Comparison of ENCODE assay signal across 14 cellular contexts in the genomic region with DNA sequence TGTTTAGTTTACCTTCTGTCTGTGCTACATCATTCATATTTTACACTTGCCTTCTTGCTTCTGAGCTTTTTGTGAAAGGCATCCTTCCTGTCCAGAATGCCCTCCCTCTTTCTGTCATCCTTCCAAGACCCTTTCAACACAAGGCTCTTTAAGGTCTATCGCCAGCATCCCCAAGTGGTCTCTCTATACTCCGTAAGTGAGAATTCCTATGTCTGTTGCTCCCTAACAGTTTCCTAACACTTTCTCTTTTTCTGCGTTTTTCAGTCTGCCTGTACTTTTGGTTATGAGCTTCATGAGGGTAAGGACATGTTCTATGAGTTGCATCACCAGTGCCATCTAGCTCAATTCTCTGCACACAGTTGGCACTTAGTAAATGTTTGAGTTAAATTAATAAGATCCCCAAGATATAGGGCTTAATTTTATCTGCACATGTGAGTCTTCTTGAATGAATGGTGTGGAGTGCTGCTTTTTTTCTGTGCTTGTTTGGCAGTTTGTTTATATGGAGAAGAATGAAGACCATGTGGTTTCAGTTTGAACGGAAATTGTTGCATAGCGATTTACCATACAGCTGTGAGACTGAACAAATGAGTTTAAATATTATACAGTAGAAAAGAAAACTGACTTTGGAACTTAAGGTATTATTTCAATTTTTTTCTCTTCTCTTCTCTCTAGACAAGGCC. TPM values are rescaled to one million over a fixed set of nuclear protein-coding genes. Genes with fewer than 3 reads are reported as not detected.
DNase-seq lines count a peak whose midpoint lies in the region; ATAC-seq, FAIRE-seq and TF ChIP-seq lines count a peak whose summit lies in the region.
"Had no signal": no experiment of that assay in that cellular context is flagged by ENCODE, and none has a peak within 500 bp of the region (broad histone marks: within the 10 kb centered on the region; RNA-seq: fewer than 3 reads in every experiment).

No MANE protein-coding gene starts in this region.

- H3K9me3 Mint-ChIP-seq in CD4-positive, alpha-beta T cell = no peaks in the 10 kb centered on the region
- H3K9me3 Mint-ChIP-seq in natural killer cell = no peaks in the 10 kb centered on the region

- peaks cover 31% of the 10 kb centered on the region for H3F3A ChIP-seq in GM23248 (ENCODE audit: insufficient read depth)

- peaks cover 57% of the 10 kb centered on the region for H3K4me1 Mint-ChIP-seq in CD4-positive, alpha-beta T cell (ENCODE audit: low read depth)
- peaks cover 52 to 63% of the 10 kb centered on the region in 2 donors for H3K4me1 Mint-ChIP-seq in natural killer cell

- peak overlapping the region; percentile 34 for H3K27ac Mint-ChIP-seq in CD4-positive, alpha-beta T cell
- peak overlapping the region; percentile 63 to 70 for H3K27ac Mint-ChIP-seq in natural killer cell

- no peak overlapping the region for H3K4me2 ChIP-seq in GM23248 (ENCODE audit: unreplicated experiment)

- TF ChIP-seq CTCF in CD4-positive, alpha-beta T cell (IDR thresholded peaks at IDR 0.05) = no peak
- no peak for TF ChIP-seq CTCF in dorsolateral prefrontal cortex (IDR thresholded peaks at IDR 0.05 in 54 of 56, conservative IDR thresholded peaks at IDR 0.05 in 2 of 56; ENCODE audit: low read depth in 1 of 56, partially characterized antibody in 56 of 56)
- no peak for TF ChIP-seq CTCF in natural killer cell (IDR thresholded peaks at IDR 0.05)
- no peak for TF ChIP-seq CTCF in pancreas (IDR thresholded peaks at IDR 0.05)

- H3K9ac ChIP-seq in GM23248 = no peak overlapping the region

- peaks cover 99% of the 10 kb centered on the region for H3K79me2 ChIP-seq in GM23248 (ENCODE audit: insufficient read depth)

- no peaks in the 10 kb centered on the region for H3K27me3 ChIP-seq in CD4-positive, alpha-beta T cell (ENCODE audit: control insufficient read depth, insufficient read depth, low read length)
- no peaks in the 10 kb centered on the region for H3K27me3 ChIP-seq in GM23248 (replicated peaks; ENCODE audit: insufficient read depth)
- H3K27me3 ChIP-seq in dorsolateral prefrontal cortex = no peaks in the 10 kb centered on the region
- no peaks in the 10 kb centered on the region for H3K27me3 ChIP-seq in pancreas

- H4K20me1 ChIP-seq in GM23248 (ENCODE audit: insufficient read depth) = peaks cover 28% of the 10 kb centered on the region

- H3K4me3 ChIP-seq in GM23248 = no peak overlapping the region
- H3K4me3 ChIP-seq in dorsolateral prefrontal cortex = no peak overlapping the region
- no peak overlapping the region for H3K4me3 ChIP-seq in pancreas

- intact Hi-C loops in CD4-positive, alpha-beta T cell (cut with DNase I, micrococcal nuclease) = loop anchor here in 1 of 2 experiments (5.0 kb wide), 1 partner anchor 213 kb away; no protein-coding TSS in a partner anchor
- intact Hi-C loops in dorsolateral prefrontal cortex (cut with DNase I) = no loop called here
- intact Hi-C loops in natural killer cell (cut with micrococcal nuclease) = no loop called here
- intact Hi-C loops in pancreas (cut with DNase I) = no loop called here

- H3K36me3 Mint-ChIP-seq in CD4-positive, alpha-beta T cell (ENCODE audit: low read depth) = peaks cover 48% of the 10 kb centered on the region
- H3K36me3 Mint-ChIP-seq in natural killer cell = peaks cover 13% of the 10 kb centered on the region

- in situ Hi-C loops in GM23248 (cut with MboI) = no loop called here

- POLR2A ChIA-PET in CD4-positive, alpha-beta T cell (lab: Charles Lee) = no interaction called here

- WGBS in GM23248 (ENCODE audit: low coverage in 1 of 2, low lambda C conversion rate in 2 of 2, missing lambda C conversion rate in 2 of 2), 2 experiments = 47 to 51% methylated on average over 5 of the region's 5 CpGs
- 84 to 90% methylated on average over 5 of the region's 5 CpGs for WGBS in pancreas, 2 donors

- no peak overlapping the region for H3K27ac ChIP-seq in CD4-positive, alpha-beta T cell (ENCODE audit: low read depth, low read length)
- H3K27ac ChIP-seq in GM23248 = peak overlapping the region; percentile 7; the same call in 1 of the 2 replicates
- H3K27ac ChIP-seq in dorsolateral prefrontal cortex = peak overlapping the region in 41 of 59 donors; percentile 1 to 73 (median 40)
- H3K27ac ChIP-seq in pancreas = peak overlapping the region in 1 of 4 donors; percentile 31

- H3K4me1 ChIP-seq in GM23248 (ENCODE audit: insufficient read depth) = peaks cover 18% of the 10 kb centered on the region
- H3K4me1 ChIP-seq in pancreas = peaks cover 14 to 33% (median 17%) of the 10 kb centered on the region in 3 donors

- CTCF ChIA-PET in CD4-positive, alpha-beta T cell (lab: Charles Lee) = no interaction called here

- no peak for ATAC-seq in CD4-positive, alpha-beta T cell (ENCODE audit: poor library complexity)
- ATAC-seq in natural killer cell (peak in 1 of 3 donors; percentile 34), pancreas (no peak)

- H3K4me3 Mint-ChIP-seq in CD4-positive, alpha-beta T cell = no peak overlapping the region
- peak overlapping the region; percentile 21 for H3K4me3 Mint-ChIP-seq in natural killer cell

- no peak overlapping the region for H2AFZ ChIP-seq in GM23248

- H3K27me3 Mint-ChIP-seq in CD4-positive, alpha-beta T cell = no peaks in the 10 kb centered on the region
- H3K27me3 Mint-ChIP-seq in natural killer cell (ENCODE audit: low read depth in 2 of 2) = no peaks in the 10 kb centered on the region

- no peaks in the 10 kb centered on the region for H3K9me2 ChIP-seq in GM23248 (ENCODE audit: insufficient read depth)

- no peaks in the 10 kb centered on the region for H3K9me3 ChIP-seq in CD4-positive, alpha-beta T cell (ENCODE audit: control insufficient read depth, low read length)
- H3K9me3 ChIP-seq in GM23248 (ENCODE audit: low read depth) (no peaks in the 10 kb centered on the region), pancreas (no peaks in the 10 kb centered on the region)

- no peak for FAIRE-seq in pancreas (lab: Jason Lieb, UNC)
- FAIRE-seq: HTR-8/SVneo, islet of Langerhans had no signal

- DNase-seq in CD4-positive, alpha-beta T cell = no peak
- DNase-seq in GM23248 (peak; percentile 28), dorsolateral prefrontal cortex (no peak), natural killer cell (no peak), C1 segment of cervical spinal cord (lab: John Stamatoyannopoulos, UW) (no peak), midbrain (lab: John Stamatoyannopoulos, UW) (no peak), pancreas (no peak)
- DNase-seq: activated CD4-positive, alpha-beta T cell treated with anti-CD3 and anti-CD28 coated beads for 4 hours; activated naive CD4-positive, alpha-beta T cell treated with Interleukin-2 at 50 U/mL for 16 hours; Calu3; NCI-H2171 treated with DMSO at 0.1 percent for 48 hours; SW 1271 had no signal

- H3K36me3 ChIP-seq in GM23248 (ENCODE audit: low read depth) (peaks cover 13% of the 10 kb centered on the region), pancreas (no peaks in the 10 kb centered on the region)

RNA-seq across cellular contexts. Expression of a gene that starts 29.4 kb away (rescaled TPM):
- 10 to 100 TPM; 18.9 to 20.1 TPM for total RNA-seq in CD4-positive, alpha-beta T cell
- total RNA-seq in GM23248 (2014; rRNA removed; shearing (Covaris generic)) = 70.8 and 71.5 TPM in 2 replicates
- 64.5 and 68.2 TPM in 2 replicates for polyA plus RNA-seq in GM23248 (2016; fragmentation: Nextera tagmentation; extraction: Ambion mirVana)
- 10 to 100 TPM; 30.2 to 59.5 (median 45.8) TPM for total RNA-seq in dorsolateral prefrontal cortex
- 10 to 100 TPM; 26.1 to 38.1 (median 31.7) TPM for total RNA-seq in natural killer cell
- 10 to 100 TPM; 12.8 to 17.6 (median 14.8) TPM for total RNA-seq in pancreas
- polyA plus RNA-seq in pancreas = 10 to 100 TPM in 1 of 2 donors, 1 to 10 TPM in 1; 7.9 to 11.1 TPM
